In the genomic region with DNA sequence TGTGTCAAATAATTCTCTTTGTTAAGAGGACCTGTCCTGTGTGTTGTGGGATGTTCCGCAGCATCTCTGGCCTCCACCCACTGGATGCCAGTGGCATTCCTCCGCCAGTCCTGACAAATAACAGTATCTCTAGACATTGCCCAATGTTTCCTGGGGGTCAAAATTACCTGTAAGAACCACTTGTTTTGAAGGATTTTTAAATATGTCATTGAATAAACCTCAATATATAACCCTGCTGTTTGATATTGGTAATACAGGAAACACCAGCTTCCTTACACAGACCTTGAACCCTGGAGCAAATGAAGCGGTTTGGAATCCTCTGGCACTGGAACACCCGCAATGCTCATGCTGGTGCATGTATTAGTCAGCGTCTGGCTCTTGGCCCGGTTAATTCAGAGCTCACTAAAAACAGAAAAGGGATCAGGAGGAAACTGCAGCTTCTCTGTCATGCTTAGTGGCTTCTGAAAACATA, we compare ENCODE assay signal across 9 cellular contexts.
DNase-seq lines count a peak whose midpoint lies in the region; ATAC-seq lines count a peak whose summit lies in the region.
"Had no signal": no experiment of that assay in that cellular context is flagged by ENCODE, and none has a peak within 500 bp of the region (broad histone marks: within the 10 kb centered on the region; RNA-seq: fewer than 3 reads in every experiment).

No MANE protein-coding gene starts in this region.

- H3K18ac ChIP-seq in trophoblast cell (ENCODE audit: low read length) = no peak overlapping the region

- H3K14ac ChIP-seq in trophoblast cell (ENCODE audit: low read length) = no peak overlapping the region

- H3K4me1 ChIP-seq in SJCRH30 (peaks cover 36% of the 10 kb centered on the region), trophoblast cell (ENCODE audit: control insufficient read depth in 1 of 2, insufficient read depth in 2 of 2, low read length in 2 of 2) (no peaks in the 10 kb centered on the region)

- no peak overlapping the region for H4K12ac ChIP-seq in trophoblast cell (ENCODE audit: low read depth, low read length)

- H3K27me3 ChIP-seq in SJCRH30 (no peaks in the 10 kb centered on the region), trophoblast cell (ENCODE audit: insufficient read depth, low read length) (no peaks in the 10 kb centered on the region)

- DNase-seq in HCEC 1CT (peak; percentile 86), SJCRH30 (peak; percentile 26 to 46), trophoblast cell (peak; percentile 12 to 47), NOMO-1 (lab: John Stamatoyannopoulos, UW; ENCODE audit: unreplicated experiment in 2 of 2) (no peak)
- no peak for DNase-seq in stimulated activated naive CD4-positive, alpha-beta T cell treated with Interleukin-2 at 50 U/mL for 16 hours (lab: John Stamatoyannopoulos, UW)

- H2AK5ac ChIP-seq in trophoblast cell (ENCODE audit: low read length) = no peak overlapping the region

- WGBS in trophoblast cell (ENCODE audit: extremely low coverage, insufficient coverage, insufficient read length) = no CpG with 5 or more reads among the region's 6 CpGs

- no peak overlapping the region for H4K91ac ChIP-seq in trophoblast cell (ENCODE audit: low read depth, low read length)

- H3K4me3 ChIP-seq in SJCRH30 (no peak overlapping the region), trophoblast cell (ENCODE audit: low read depth, low read length) (no peak overlapping the region)
- H3K4me3 ChIP-seq: PC-9 had no signal

- H2AFZ ChIP-seq in trophoblast cell (ENCODE audit: insufficient read depth, low read length, poor library complexity) = no peak overlapping the region
- H2AFZ ChIP-seq: PC-9 had no signal

- H3K79me1 ChIP-seq in trophoblast cell (ENCODE audit: low read length) = no peaks in the 10 kb centered on the region

- H3K9me3 ChIP-seq in SJCRH30 (replicated peaks) (no peaks in the 10 kb centered on the region), trophoblast cell (ENCODE audit: insufficient read depth, low read depth, low read length) (peaks cover 2% of the 10 kb centered on the region)

- no peak overlapping the region for H2BK120ac ChIP-seq in trophoblast cell (ENCODE audit: insufficient read depth, low read length, poor library complexity)

- no peak overlapping the region for H2BK5ac ChIP-seq in trophoblast cell (ENCODE audit: low read depth, low read length, poor library complexity)

- H3K79me2 ChIP-seq in trophoblast cell (ENCODE audit: control insufficient read depth, insufficient read depth, low read length, poor library complexity) = no peaks in the 10 kb centered on the region

- ATAC-seq in esophagus mucosa (peak; percentile 79), GM19395 (IDR thresholded peaks at IDR 0.05; ENCODE audit: unreplicated experiment) (no peak), GM21723 (IDR thresholded peaks at IDR 0.05; ENCODE audit: unreplicated experiment) (no peak)

- H3K36me3 ChIP-seq in SJCRH30 (0 out of 2 replicates have a peak, but pooled peaks cover 4% of the 10 kb centered on the region), trophoblast cell (ENCODE audit: control insufficient read depth in 1 of 2, insufficient read depth in 2 of 2, low read length in 2 of 2) (no peaks in the 10 kb centered on the region)

- H3K4me2 ChIP-seq in trophoblast cell (ENCODE audit: low read length) = no peak overlapping the region
- H3K4me2 ChIP-seq: PC-9 had no signal

- no peak overlapping the region for H3K9ac ChIP-seq in trophoblast cell (ENCODE audit: low read length)

- no peak overlapping the region for H4K8ac ChIP-seq in trophoblast cell (ENCODE audit: low read depth, low read length)

- H3K23ac ChIP-seq in trophoblast cell (ENCODE audit: low read length) = no peak overlapping the region

- H3K4ac ChIP-seq in trophoblast cell (ENCODE audit: low read depth, low read length) = no peak overlapping the region

- no peak overlapping the region for H2BK12ac ChIP-seq in trophoblast cell (ENCODE audit: low read length)

- no peak overlapping the region for H3K27ac ChIP-seq in SJCRH30
- no peak overlapping the region for H3K27ac ChIP-seq in trophoblast cell (ENCODE audit: low read depth, low read length)
- H3K27ac ChIP-seq: PC-9 had no signal

Comparison
In these comparisons a context has a peak if more than half of its experiments do, and no peak if none do; other contexts are left out.
1. DNase-seq: peak in HCEC 1CT (single experiment), SJCRH30 (2 of 2) and trophoblast cell (2 of 2); none in NOMO-1 (0 of 2) and stimulated activated naive CD4-positive, alpha-beta T cell treated with Interleukin-2 at 50 U/mL for 16 hours (single experiment).